In the genomic region with DNA sequence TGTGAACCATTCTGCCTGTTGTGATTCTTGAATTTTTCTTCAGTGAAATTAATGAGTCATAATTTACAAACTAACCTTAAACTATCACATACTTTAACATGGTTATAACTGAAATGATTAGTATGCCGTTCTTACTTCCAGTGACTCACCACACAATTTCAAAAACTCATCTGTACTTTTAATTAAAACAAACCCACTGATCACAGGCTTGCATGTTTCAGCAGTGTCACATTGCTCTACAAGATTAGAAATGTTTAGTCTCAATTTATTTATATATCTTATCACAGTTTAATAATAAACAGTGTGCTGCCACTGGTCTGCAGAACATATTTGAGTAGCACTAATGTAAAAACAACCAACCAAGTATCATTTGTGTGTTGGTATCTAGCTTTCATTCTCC, we compare ENCODE assay signal across 1 cellular context.
TF ChIP-seq lines count a peak whose summit lies in the region.

No MANE protein-coding gene starts in this region.

TF ChIP-seq in A549, 52 proteins besides CTCF, POLR2A, EP300 and RAD21 (continued from another document):
- TF ChIP-seq, protein P1, sequence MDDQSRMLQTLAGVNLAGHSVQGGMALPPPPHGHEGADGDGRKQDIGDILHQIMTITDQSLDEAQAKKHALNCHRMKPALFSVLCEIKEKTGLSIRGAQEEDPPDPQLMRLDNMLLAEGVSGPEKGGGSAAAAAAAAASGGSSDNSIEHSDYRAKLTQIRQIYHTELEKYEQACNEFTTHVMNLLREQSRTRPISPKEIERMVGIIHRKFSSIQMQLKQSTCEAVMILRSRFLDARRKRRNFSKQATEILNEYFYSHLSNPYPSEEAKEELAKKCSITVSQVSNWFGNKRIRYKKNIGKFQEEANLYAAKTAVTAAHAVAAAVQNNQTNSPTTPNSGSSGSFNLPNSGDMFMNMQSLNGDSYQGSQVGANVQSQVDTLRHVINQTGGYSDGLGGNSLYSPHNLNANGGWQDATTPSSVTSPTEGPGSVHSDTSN (IDR thresholded peaks at IDR 0.05) = no peak
